In the genomic region with DNA sequence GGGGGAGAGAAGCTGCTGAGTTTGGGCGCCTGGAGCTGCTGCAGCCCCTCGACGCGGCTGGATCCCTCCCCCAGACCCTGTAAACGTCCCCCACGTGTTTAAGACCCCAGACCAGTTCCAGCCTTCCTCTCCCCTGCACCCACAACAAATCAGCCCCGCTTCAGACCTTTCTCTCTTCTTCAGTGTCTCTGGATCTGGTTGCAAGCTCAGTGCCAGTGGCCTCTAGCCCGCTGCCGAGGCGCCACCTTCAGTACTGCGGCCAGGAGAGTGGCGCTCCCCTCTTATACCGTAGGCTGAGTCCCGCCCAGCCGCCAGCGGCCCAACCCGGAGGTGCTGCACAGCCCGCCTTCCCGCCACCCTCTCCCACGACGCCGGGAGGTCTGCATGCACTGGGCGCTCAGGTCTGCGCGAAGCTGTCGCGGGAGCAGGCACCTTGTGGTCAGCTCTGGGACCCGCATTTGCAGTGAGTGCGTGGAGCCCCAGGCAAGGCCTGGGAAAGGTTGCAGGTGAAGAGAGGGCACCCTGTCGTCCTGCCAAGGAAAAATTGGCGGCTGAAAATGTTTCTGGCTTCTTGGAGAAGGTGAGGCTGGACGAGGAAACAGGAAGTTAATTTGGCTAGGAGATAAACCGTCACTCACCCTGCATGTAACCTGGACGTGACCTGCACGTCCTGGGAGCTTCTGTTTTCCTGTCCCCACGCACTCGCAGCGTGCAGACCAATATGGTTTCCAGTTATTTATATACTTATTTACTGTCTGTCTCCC, we compare ENCODE assay signal across 8 cellular contexts. TPM values are rescaled to one million over a fixed set of nuclear protein-coding genes. Genes with fewer than 3 reads are reported as not detected.
DNase-seq lines count a peak whose midpoint lies in the region; ATAC-seq, FAIRE-seq and TF ChIP-seq lines count a peak whose summit lies in the region.

A gene with protein sequence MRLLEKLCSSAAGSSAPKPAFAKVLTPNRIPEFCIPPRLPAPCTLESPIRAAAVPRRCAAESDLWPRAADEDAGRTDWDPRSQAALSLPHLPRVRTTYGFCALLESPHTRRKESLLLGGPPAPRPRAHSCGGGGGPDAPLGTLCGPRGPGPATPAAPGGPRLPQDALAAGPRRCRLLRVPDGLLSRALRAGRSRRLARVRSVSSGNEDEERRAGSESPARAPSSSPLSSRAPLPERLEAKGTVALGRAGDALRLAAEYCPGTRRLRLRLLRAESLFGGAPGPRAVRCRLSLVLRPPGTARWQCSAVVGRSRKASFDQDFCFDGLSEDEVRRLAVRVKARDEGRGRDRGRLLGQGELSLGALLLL (minus strand): TSS at position 257 of the 764 bp plus-strand sequence. CDS start 301 bp downstream, outside the sequence.

- TF ChIP-seq POLR2A in H54 (IDR thresholded peaks at IDR 0.05; ENCODE audit: low read depth, low read length) = no peak

- POLR2A ChIA-PET in Caco-2 (lab: Charles Lee) = interaction anchor here (0.6 to 1.2 kb wide), 4 partner anchors 9 to 44 kb away, joined by 3 read pairs; no protein-coding TSS in a partner anchor

- H3K27me3 ChIP-seq in Caco-2 (replicated peaks; ENCODE audit: control insufficient read depth, insufficient read depth, low read length) (no peaks in the 10 kb centered on the region; the same call in 1 of the 2 replicates), left lung (peaks cover 43 to 69% of the 10 kb centered on the region in 2 donors)

- CTCF ChIA-PET in Caco-2 (lab: Charles Lee) = interaction anchor here (1.0 to 1.4 kb wide), 3 partner anchors 44 to 105 kb away, joined by 4 to 10 read pairs (median 5); a partner anchor contains a TSS

- peak within 1 kb of the TSS; percentile 83 for H3K4me3 Mint-ChIP-seq in Caco-2 (ENCODE audit: unreplicated experiment)

- BruUV-seq in Caco-2 (replicated peaks; lab: Mats Ljungman, UMichigan) = no TSS peak

- no peaks in the 10 kb centered on the region for H3K9me3 Mint-ChIP-seq in Caco-2 (ENCODE audit: unreplicated experiment)

- peaks cover 10% of the 10 kb centered on the region for H3K4me1 Mint-ChIP-seq in Caco-2 (ENCODE audit: low read depth, unreplicated experiment)

- ATAC-seq in left lung = peak; percentile 93
- ATAC-seq in HG03354 (IDR thresholded peaks at IDR 0.05; ENCODE audit: poor library complexity, severe bottlenecking, unreplicated experiment) = no peak

- DNase-seq in Caco-2 = peak; percentile 72 to 81
- peak; percentile 75 for DNase-seq in NCI-H748 (lab: John Stamatoyannopoulos, UW; ENCODE audit: unreplicated experiment)
- DNase-seq in cardiac fibroblast (ENCODE audit: low read depth in 2 of 2) = peak; percentile 39 to 62
- DNase-seq in left lung = peak; percentile 45 to 86
- DNase-seq in stimulated activated CD8-positive, alpha-beta memory T cell treated with anti-CD3 and anti-CD28 coated beads, Interleukin-4, amount 100 ng/mL, for 48 hours = peak; percentile 53
- DNase-seq in H54 (ENCODE audit: insufficient read length, low spot score) = no peak
- no peak for DNase-seq in cortex of kidney (lab: John Stamatoyannopoulos, UW)

- no peaks in the 10 kb centered on the region for H3K36me3 ChIP-seq in Caco-2 (ENCODE audit: control insufficient read depth, insufficient read depth, low read length)
- no peaks in the 10 kb centered on the region for H3K36me3 ChIP-seq in left lung

- intact Hi-C loops in Caco-2 (cut with micrococcal nuclease; ENCODE audit: unreplicated experiment) = no loop called here
- intact Hi-C loops in left lung (cut with DNase I) = no loop called here

- FAIRE-seq in H54 (lab: Jason Lieb, UNC) = no peak

- peaks cover 34% of the 10 kb centered on the region for H3K27me3 Mint-ChIP-seq in Caco-2 (ENCODE audit: insufficient read depth, unreplicated experiment)

- no peaks in the 10 kb centered on the region for H3K9me3 ChIP-seq in Caco-2
- H3K9me3 ChIP-seq in left lung = no peaks in the 10 kb centered on the region

- peak within 1 kb of the TSS; percentile 42 to 72 for H3K27ac ChIP-seq in left lung

- H3K36me3 Mint-ChIP-seq in Caco-2 (ENCODE audit: insufficient read depth, unreplicated experiment) = peaks cover 11% of the 10 kb centered on the region

- H3K4me3 ChIP-seq in Caco-2 (ENCODE audit: low read depth, low read length) (peak within 1 kb of the TSS; percentile 36), cardiac fibroblast (replicated peaks in 1 of 2; ENCODE audit: low read depth in 2 of 2, low read length in 2 of 2) (peak within 1 kb of the TSS; percentile 44 to 51), left lung (peak within 1 kb of the TSS; percentile 27 to 48)

- no peak for TF ChIP-seq CTCF in Caco-2 (IDR thresholded peaks at IDR 0.05; ENCODE audit: insufficient read depth in 1 of 2, low read depth in 1 of 2, low read length in 1 of 2, severe bottlenecking in 1 of 2, unreplicated experiment in 1 of 2)
- no peak for TF ChIP-seq CTCF in cardiac fibroblast (IDR thresholded peaks at IDR 0.05; ENCODE audit: low read depth, low read length)
- no peak for TF ChIP-seq CTCF in left lung (IDR thresholded peaks at IDR 0.05)

- H3K4me1 ChIP-seq in Caco-2 (no peaks in the 10 kb centered on the region), left lung (peaks cover 3 to 23% of the 10 kb centered on the region in 2 donors)

- no peak within 1 kb of the TSS for H3K27ac Mint-ChIP-seq in Caco-2 (ENCODE audit: unreplicated experiment)

RNA-seq across cellular contexts. Expression of the gene that starts here (rescaled TPM):
- total RNA-seq in Caco-2 (2022) (0.46 and 0.50 TPM in 2 replicates), left lung (1 to 10 TPM; 2.4 to 4.2 TPM)

Comparison
In these comparisons a context has a peak if more than half of its experiments do, and no peak if none do; other contexts are left out.
1. Peak in DNase-seq and H3K4me3 ChIP-seq in Caco-2; RNA of the gene not detected or under 1 TPM.
2. DNase-seq: peak in NCI-H748 (single experiment), cardiac fibroblast (2 of 2), left lung (2 of 2) and stimulated activated CD8-positive, alpha-beta memory T cell treated with anti-CD3 and anti-CD28 coated beads, Interleukin-4, amount 100 ng/mL, for 48 hours (single experiment); none in H54 (single experiment) and cortex of kidney (single experiment).
3. Peak in every context shown above with its lines, with median percentiles within 50 percentile points of each other: H3K4me3 ChIP-seq.